Comparison of ENCODE assay signal across 1 cellular context in genomic region chr16:50696126-50696525, GRCh38.
TF ChIP-seq lines count a peak whose summit lies in the region.

No MANE protein-coding gene starts in this region.

TF ChIP-seq in HepG2, 621 proteins besides CTCF, POLR2A, EP300 and RAD21 (continued from another document):
- no peak for TF ChIP-seq GPBP1L1 (CRISPR knock-in tag; IDR thresholded peaks at IDR 0.05)
- TF ChIP-seq FIP1L1 (IDR thresholded peaks at IDR 0.05; ENCODE audit: borderline replicate concordance, insufficient read depth, low read depth, low read length): no peak
- TF ChIP-seq ZNF776 (CRISPR knock-in tag; IDR thresholded peaks at IDR 0.05): no peak
- TF ChIP-seq ZNF383 (CRISPR knock-in tag; IDR thresholded peaks at IDR 0.05; ENCODE audit: borderline replicate concordance): no peak
- no peak for TF ChIP-seq ZNF17 (CRISPR knock-in tag; IDR thresholded peaks at IDR 0.05)
- TF ChIP-seq KDM3A (CRISPR knock-in tag; IDR thresholded peaks at IDR 0.05; ENCODE audit: low read depth): no peak
- TF ChIP-seq TFAP4 (IDR thresholded peaks at IDR 0.05; ENCODE audit: borderline replicate concordance, low read depth): no peak
- TF ChIP-seq ZBTB2 (CRISPR knock-in tag; IDR thresholded peaks at IDR 0.05; ENCODE audit: low read depth): no peak
- 0 out of 2 replicates have a peak, but pooled peaks have one; percentile 25 for TF ChIP-seq MYC (CRISPR knock-in tag; IDR thresholded peaks at IDR 0.05; ENCODE audit: borderline replicate concordance)
- TF ChIP-seq XBP1 (CRISPR knock-in tag; IDR thresholded peaks at IDR 0.05): no peak
- TF ChIP-seq MTA1 (CRISPR knock-in tag; IDR thresholded peaks at IDR 0.05; ENCODE audit: borderline replicate concordance): no peak
- TF ChIP-seq ZKSCAN1 (IDR thresholded peaks at IDR 0.05; ENCODE audit: low read length): no peak
- TF ChIP-seq RBFOX2 (IDR thresholded peaks at IDR 0.05; ENCODE audit: low read depth, low read length): no peak
- no peak for TF ChIP-seq ZNF326 (CRISPR knock-in tag; IDR thresholded peaks at IDR 0.05; ENCODE audit: borderline replicate concordance)
- TF ChIP-seq SMAD9 (CRISPR knock-in tag; IDR thresholded peaks at IDR 0.05): no peak
- no peak for TF ChIP-seq ZXDC (CRISPR knock-in tag; IDR thresholded peaks at IDR 0.05)
- no peak; the same call in 1 of the 2 replicates for TF ChIP-seq IKZF5 (CRISPR knock-in tag; IDR thresholded peaks at IDR 0.05)
- peak; percentile 44 for TF ChIP-seq RARA (CRISPR knock-in tag; IDR thresholded peaks at IDR 0.05)
- TF ChIP-seq RFX3 (CRISPR knock-in tag; IDR thresholded peaks at IDR 0.05): no peak
TF ChIP-seq in HepG2: peak in this region for 41.
